Comparison of ENCODE assay signal across 8 cellular contexts in genomic region chr22:20080776-20081654, GRCh38. TPM values are rescaled to one million over a fixed set of nuclear protein-coding genes. Genes with fewer than 3 reads are reported as not detected.
DNase-seq lines count a peak whose midpoint lies in the region; ATAC-seq and TF ChIP-seq lines count a peak whose summit lies in the region.

No MANE protein-coding gene starts in this region.

- H3K4me1 ChIP-seq in GM23248 (ENCODE audit: insufficient read depth) (peaks cover 7% of the 10 kb centered on the region), colonic mucosa (peaks cover 5% of the 10 kb centered on the region), liver (ENCODE audit: control insufficient read depth in 4 of 4, insufficient read depth in 4 of 4, low read length in 3 of 4) (peaks cover 22 to 49% (median 46%) of the 10 kb centered on the region in 4 donors), subcutaneous abdominal adipose tissue (ENCODE audit: control insufficient read depth in 5 of 5, insufficient read depth in 5 of 5, low read length in 5 of 5) (peaks cover 13 to 53% (median 41%) of the 10 kb centered on the region in 5 donors)

- H3K27ac ChIP-seq in GM23248 (peak overlapping the region; percentile 85), colonic mucosa (peak overlapping the region; percentile 91), liver (ENCODE audit: low read depth in 1 of 2, low read length in 2 of 2) (peak overlapping the region; percentile 69 to 84), subcutaneous abdominal adipose tissue (ENCODE audit: low read depth, low read length) (peak overlapping the region; percentile 53)

- peak overlapping the region; percentile 83 for H3K4me2 ChIP-seq in GM23248 (ENCODE audit: unreplicated experiment)

- WGBS in GM23248 (ENCODE audit: low coverage in 1 of 2, low lambda C conversion rate in 2 of 2, missing lambda C conversion rate in 2 of 2), 2 experiments: 1% methylated on average over 27 of the region's 27 CpGs
- 13% methylated on average over 27 of the region's 27 CpGs for WGBS in liver

- H3K36me3 ChIP-seq in GM23248 (ENCODE audit: low read depth) (no peaks in the 10 kb centered on the region; the same call in 1 of the 2 replicates), colonic mucosa (no peaks in the 10 kb centered on the region), liver (ENCODE audit: control insufficient read depth in 4 of 4, insufficient read depth in 3 of 4, low read depth in 1 of 4, low read length in 3 of 4) (peaks cover 0 to 5% (median 4%) of the 10 kb centered on the region in 4 donors), subcutaneous abdominal adipose tissue (ENCODE audit: control insufficient read depth in 5 of 5, insufficient read depth in 5 of 5, low read length in 5 of 5) (peaks cover 0 to 5% (median 3%) of the 10 kb centered on the region in 5 donors)

- peak overlapping the region; percentile 92 for H3K9ac ChIP-seq in GM23248
- peak overlapping the region; percentile 61 to 76 for H3K9ac ChIP-seq in colonic mucosa (ENCODE audit: low read depth in 2 of 2, low read length in 2 of 2)
- H3K9ac ChIP-seq in liver (ENCODE audit: low read depth in 1 of 2, low read length in 2 of 2): peak overlapping the region; percentile 61 to 89
- peak overlapping the region; percentile 7 to 97 (median 83) for H3K9ac ChIP-seq in subcutaneous abdominal adipose tissue (ENCODE audit: low read length in 5 of 5)

- intact Hi-C loops in colonic mucosa (cut with DNase I): loop anchor here (5.0 kb wide), 1 partner anchor 36 kb away; the partner anchor contains the start of genes RANBP1 and TRMT2A

- no peak for TF ChIP-seq RAD21 in liver (IDR thresholded peaks at IDR 0.05)

- H3K9me2 ChIP-seq in GM23248 (ENCODE audit: insufficient read depth): no peaks in the 10 kb centered on the region

- H2AFZ ChIP-seq in GM23248: peak overlapping the region; percentile 61; the same call in 1 of the 2 replicates

- no peaks in the 10 kb centered on the region for H3K9me3 ChIP-seq in GM23248 (ENCODE audit: low read depth)
- H3K9me3 ChIP-seq in colonic mucosa: no peaks in the 10 kb centered on the region
- no peaks in the 10 kb centered on the region for H3K9me3 ChIP-seq in liver (ENCODE audit: control insufficient read depth in 4 of 4, low read length in 3 of 4)
- H3K9me3 ChIP-seq in subcutaneous abdominal adipose tissue (ENCODE audit: control insufficient read depth in 5 of 5, low read length in 5 of 5): no peaks in the 10 kb centered on the region

- H3K4me3 ChIP-seq in GM23248 (peak overlapping the region; percentile 79), colonic mucosa (peak overlapping the region; percentile 87), liver (ENCODE audit: low read depth in 1 of 3, low read length in 3 of 3) (peak overlapping the region; percentile 75 to 90 (median 88)), subcutaneous abdominal adipose tissue (ENCODE audit: low read depth in 1 of 5, low read length in 5 of 5) (peak overlapping the region; percentile 63 to 89 (median 73))

- peak; percentile 6 to 22 for DNase-seq in AML-193 (lab: John Stamatoyannopoulos, UW)
- DNase-seq in GM23248: peak; percentile 90
- DNase-seq in RPMI7951 (ENCODE audit: low read depth): peak; percentile 72
- peak; percentile 38 for DNase-seq in colonic mucosa
- DNase-seq in NCI-H524 treated with DMSO at 0.1 percent for 48 hours (lab: John Stamatoyannopoulos, UW): no peak

- H3K79me2 ChIP-seq in GM23248 (ENCODE audit: insufficient read depth): peaks cover 56% of the 10 kb centered on the region

- TF ChIP-seq CTCF in colonic mucosa (IDR thresholded peaks at IDR 0.05) (no peak), liver (IDR thresholded peaks at IDR 0.05; ENCODE audit: low read depth, low read length, missing input control) (no peak)

- no peaks in the 10 kb centered on the region for H3K27me3 ChIP-seq in GM23248 (replicated peaks; ENCODE audit: insufficient read depth)
- H3K27me3 ChIP-seq in colonic mucosa: no peaks in the 10 kb centered on the region
- H3K27me3 ChIP-seq in liver (ENCODE audit: control insufficient read depth in 4 of 4, insufficient read depth in 4 of 4, low read length in 3 of 4): no peaks in the 10 kb centered on the region
- H3K27me3 ChIP-seq in subcutaneous abdominal adipose tissue (ENCODE audit: control insufficient read depth in 5 of 5, insufficient read depth in 4 of 5, low read length in 5 of 5): no peaks in the 10 kb centered on the region

- in situ Hi-C loops in GM23248 (cut with MboI): no loop called here

- peaks cover 22% of the 10 kb centered on the region for H3F3A ChIP-seq in GM23248 (ENCODE audit: insufficient read depth)

- no peak for ATAC-seq in HG03520 (IDR thresholded peaks at IDR 0.05; ENCODE audit: unreplicated experiment)

- H4K20me1 ChIP-seq in GM23248 (ENCODE audit: insufficient read depth): peaks cover 9% of the 10 kb centered on the region; the same call in 1 of the 2 replicates

TF ChIP-seq in liver, 16 proteins besides CTCF, POLR2A, EP300 and RAD21:
- TF ChIP-seq EGR1 (IDR thresholded peaks at IDR 0.05; ENCODE audit: low read depth in 2 of 2): no peak

RNA-seq across cellular contexts. Expression of gene DGCR8, which starts 1.0 kb away (rescaled TPM):
- total RNA-seq in GM23248 (2014; rRNA removed; shearing (Covaris generic)): 24.9 and 28.7 TPM in 2 replicates
- 14.0 and 14.2 TPM in 2 replicates for polyA plus RNA-seq in GM23248 (2016; fragmentation: Nextera tagmentation; extraction: Ambion mirVana)
- total RNA-seq in RPMI7951 (2014; rRNA removed; shearing (Covaris generic)): 9.2 and 9.9 TPM in 2 replicates
- 10 to 100 TPM; 21.1 to 52.7 TPM for total RNA-seq in colonic mucosa
- 10 to 100 TPM; 22.6 to 27.1 TPM for total RNA-seq in liver
- 1 to 10 TPM; 7.9 to 9.0 TPM for polyA plus RNA-seq in liver

RNA-seq across cellular contexts. Expression of gene RANBP1, which starts 34.9 kb away (rescaled TPM):
- 195 and 233 TPM in 2 replicates for total RNA-seq in GM23248 (2014; rRNA removed; shearing (Covaris generic))
- polyA plus RNA-seq in GM23248 (2016; fragmentation: Nextera tagmentation; extraction: Ambion mirVana) (252 and 253 TPM in 2 replicates), liver (10 to 100 TPM; 62.3 to 98.1 TPM)
- 528 and 684 TPM in 2 replicates for total RNA-seq in RPMI7951 (2014; rRNA removed; shearing (Covaris generic))
- total RNA-seq in colonic mucosa (100 to 1,000 TPM in 1 of 2 donors, 10 to 100 TPM in 1; 71.2 to 266 TPM), liver (100 to 1,000 TPM in 1 of 2 donors, 10 to 100 TPM in 1; 77.4 to 102 TPM)

RNA-seq across cellular contexts. Expression of gene TRMT2A, which starts 36.0 kb away (rescaled TPM):
- 72.0 and 79.0 TPM in 2 replicates for total RNA-seq in GM23248 (2014; rRNA removed; shearing (Covaris generic))
- polyA plus RNA-seq in GM23248 (2016; fragmentation: Nextera tagmentation; extraction: Ambion mirVana) (38.1 and 42.2 TPM in 2 replicates), liver (10 to 100 TPM; 19.9 to 24.1 TPM)
- total RNA-seq in RPMI7951 (2014; rRNA removed; shearing (Covaris generic)): 14.7 and 16.2 TPM in 2 replicates
- total RNA-seq in colonic mucosa (10 to 100 TPM; 31.9 to 63.6 TPM), liver (10 to 100 TPM; 26.2 to 32.9 TPM)

RNA-seq across cellular contexts. Expression of gene ZDHHC8, which starts 50.6 kb away (rescaled TPM):
- total RNA-seq in GM23248 (2014; rRNA removed; shearing (Covaris generic)): 18.7 and 22.8 TPM in 2 replicates
- polyA plus RNA-seq in GM23248 (2016; fragmentation: Nextera tagmentation; extraction: Ambion mirVana): 13.0 and 16.1 TPM in 2 replicates
- 3.4 TPM in 2 replicates for total RNA-seq in RPMI7951 (2014; rRNA removed; shearing (Covaris generic))
- 10 to 100 TPM; 27.9 to 34.1 TPM for total RNA-seq in colonic mucosa
- total RNA-seq in liver: 1 to 10 TPM; 2.9 to 7.7 TPM
- 10 to 100 TPM in 1 of 2 donors, 1 to 10 TPM in 1; 5.8 to 11.8 TPM for polyA plus RNA-seq in liver
